ENCODE assay signal across 19 cellular contexts in genomic region chr3:139303216-139303615, GRCh38.
"Had no signal": no experiment of that assay in that cellular context is flagged by ENCODE, and none has a peak within 500 bp of the region (broad histone marks: within the 10 kb centered on the region; RNA-seq: fewer than 3 reads in every experiment).

No MANE protein-coding gene starts in this region.

- H3K27ac ChIP-seq: psoas muscle, right lobe of liver, spleen, upper lobe of left lung had no signal

- H3K27ac Mint-ChIP-seq: activated CD8-positive, alpha-beta T cell treated with anti-CD3 and anti-CD28 coated beads for 36 hours; activated naive CD4-positive, alpha-beta T cell treated with anti-CD3 and anti-CD28 coated beads, Interleukin-2, amount 50 U/mL, for 72 hours; stimulated activated naive CD8-positive, alpha-beta T cell treated with anti-CD3 and anti-CD28 coated beads, Interleukin-15, amount 100 ng/mL, for 72 hours; WTC11 had no signal

- H3K4me3 Mint-ChIP-seq: activated CD8-positive, alpha-beta T cell treated with anti-CD3 and anti-CD28 coated beads for 36 hours; nephron progenitor cell; stimulated activated naive CD8-positive, alpha-beta T cell treated with anti-CD3 and anti-CD28 coated beads, Interleukin-15, amount 100 ng/mL, for 72 hours; WTC11 had no signal

- DNase-seq: activated CD4-positive, alpha-beta T cell treated with anti-CD3 and anti-CD28 coated beads for 4 hours; activated CD8-positive, alpha-beta T cell treated with anti-CD3 and anti-CD28 coated beads for 36 hours; activated gamma-delta T cell; activated T-cell treated with anti-CD3 and anti-CD28 coated beads, Interleukin-2, amount 50 U/mL, for 48 hours; amygdala; effector memory CD4-positive, alpha-beta T cell; head of caudate nucleus; left ventricle myocardium superior; nephron progenitor cell; occipital lobe; right lobe of liver; spleen; stimulated activated naive CD8-positive, alpha-beta T cell treated with anti-CD3 and anti-CD28 coated beads, Interleukin-15, amount 100 ng/mL, for 72 hours; upper lobe of left lung had no signal

- H3K4me3 ChIP-seq: psoas muscle, right lobe of liver, spleen, upper lobe of left lung had no signal

- H3K36me3 Mint-ChIP-seq: activated naive CD4-positive, alpha-beta T cell treated with anti-CD3 and anti-CD28 coated beads, Interleukin-2, amount 50 U/mL, for 72 hours; WTC11 had no signal

- H3K4me1 Mint-ChIP-seq: stimulated activated naive CD8-positive, alpha-beta T cell treated with anti-CD3 and anti-CD28 coated beads, Interleukin-15, amount 100 ng/mL, for 72 hours had no signal

- H3K36me3 ChIP-seq: right lobe of liver, spleen, upper lobe of left lung had no signal

- H3K9me3 Mint-ChIP-seq: activated CD8-positive, alpha-beta T cell treated with anti-CD3 and anti-CD28 coated beads for 36 hours; activated naive CD4-positive, alpha-beta T cell treated with anti-CD3 and anti-CD28 coated beads, Interleukin-2, amount 50 U/mL, for 72 hours; nephron progenitor cell; stimulated activated naive CD8-positive, alpha-beta T cell treated with anti-CD3 and anti-CD28 coated beads, Interleukin-15, amount 100 ng/mL, for 72 hours had no signal

- FAIRE-seq: frontal cortex, TTC549 had no signal

- H3K27me3 Mint-ChIP-seq: activated CD8-positive, alpha-beta T cell treated with anti-CD3 and anti-CD28 coated beads for 36 hours; stimulated activated naive CD8-positive, alpha-beta T cell treated with anti-CD3 and anti-CD28 coated beads, Interleukin-15, amount 100 ng/mL, for 72 hours had no signal

- H3K4me1 ChIP-seq: psoas muscle, spleen, upper lobe of left lung had no signal

- H3K27me3 ChIP-seq: right lobe of liver, spleen, upper lobe of left lung had no signal

- H3K9me3 ChIP-seq: psoas muscle, right lobe of liver, spleen, upper lobe of left lung had no signal
